Comparison of ENCODE assay signal across 33 cellular contexts in the genomic region with DNA sequence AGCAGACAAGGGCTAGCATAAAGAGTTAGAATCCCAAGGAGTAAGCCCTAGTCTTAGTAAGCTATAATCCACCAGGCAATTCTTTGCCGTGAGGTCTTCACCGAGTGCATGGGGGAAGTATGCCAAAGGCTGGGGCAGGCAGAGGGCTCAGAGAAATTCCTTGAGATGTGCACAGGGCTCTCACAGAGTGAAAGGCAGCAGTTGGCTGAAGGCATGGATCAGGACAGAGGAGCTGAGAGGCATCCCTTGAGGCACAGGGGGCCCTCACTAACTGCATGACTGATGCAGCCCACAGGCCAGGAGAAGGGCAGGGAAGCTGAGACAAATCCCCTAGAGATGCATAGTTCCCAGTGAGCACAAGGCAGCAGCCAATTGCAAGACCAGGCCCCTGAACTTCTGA. TPM values are rescaled to one million over a fixed set of nuclear protein-coding genes. Genes with fewer than 3 reads are reported as not detected.
"Had no signal": no experiment of that assay in that cellular context is flagged by ENCODE, and none has a peak within 500 bp of the region (broad histone marks: within the 10 kb centered on the region; RNA-seq: fewer than 3 reads in every experiment).

No MANE protein-coding gene starts in this region.

- ATAC-seq: activated naive CD8-positive, alpha-beta T cell treated with anti-CD3 and anti-CD28 coated beads, Interleukin-2, amount 50 U/mL, for 24 hours; activated T-cell treated with anti-CD3 and anti-CD28 coated beads, Interleukin-2, amount 50 U/mL, for 4 hours had no signal

- H3K4me3 ChIP-seq: PC-9, SK-N-MC had no signal

- H3K36me3 Mint-ChIP-seq: activated naive CD4-positive, alpha-beta T cell treated with anti-CD3 and anti-CD28 coated beads, Interleukin-2, amount 10 ng/mL, durations not matched to agents 7 days and 5 days; activated naive CD8-positive, alpha-beta T cell; brain had no signal

- H3K27ac Mint-ChIP-seq: activated CD4-positive, alpha-beta T cell treated with anti-CD3 and anti-CD28 coated beads, Interleukin-2, amount 10 ng/mL, durations not matched to agents 7 days and 5 days; activated naive CD4-positive, alpha-beta T cell treated with anti-CD3 and anti-CD28 coated beads, Interleukin-2, amount 10 ng/mL, durations not matched to agents 7 days and 5 days; activated naive CD8-positive, alpha-beta T cell; activated naive CD8-positive, alpha-beta T cell treated with anti-CD3 and anti-CD28 coated beads, Interleukin-2, amount 50 U/mL, for 24 hours; activated T-helper 1 cell treated with anti-CD3 and anti-CD28 coated beads, Interleukin-12 subunit alpha, Interleukin-12 subunit beta, Interleukin-2, Interleukin-4 antibody, amounts not matched to agents 30 ng/mL and 10 ng/mL and 1 ng/mL, durations not matched to agents 14 hours and 24 hours and 36 hours; brain had no signal

- H3K27me3 Mint-ChIP-seq: activated naive CD4-positive, alpha-beta T cell treated with anti-CD3 and anti-CD28 coated beads, Interleukin-2, amount 10 ng/mL, durations not matched to agents 7 days and 5 days; brain had no signal

- H3K4me1 Mint-ChIP-seq: activated CD4-positive, alpha-beta T cell treated with anti-CD3 and anti-CD28 coated beads, Interleukin-2, amount 10 ng/mL, durations not matched to agents 7 days and 5 days; activated naive CD4-positive, alpha-beta T cell treated with anti-CD3 and anti-CD28 coated beads, Interleukin-2, amount 10 ng/mL, durations not matched to agents 7 days and 5 days; activated naive CD8-positive, alpha-beta T cell treated with anti-CD3 and anti-CD28 coated beads, Interleukin-2, amount 50 U/mL, for 24 hours; brain had no signal

- DNase-seq: activated CD4-positive, alpha-beta T cell treated with anti-CD3 and anti-CD28 coated beads, Interleukin-2, amount 10 ng/mL, durations not matched to agents 7 days and 5 days; activated CD4-positive, alpha-beta T cell treated with anti-CD3 and anti-CD28 coated beads, Interleukin-2, amount 50 U/mL, for 48 hours; activated CD8-positive, alpha-beta memory T cell treated with anti-CD3 and anti-CD28 coated beads, Interleukin-2, amount 50 U/mL, for 4 hours; activated effector memory CD4-positive, alpha-beta T cell treated with Interleukin-2 at 50 U/mL for 16 hours; activated naive CD4-positive, alpha-beta T cell treated with anti-CD3 and anti-CD28 coated beads, Interleukin-2, amount 10 ng/mL, durations not matched to agents 7 days and 5 days; activated naive CD8-positive, alpha-beta T cell treated with anti-CD3 and anti-CD28 coated beads, Interleukin-2, amount 50 U/mL, for 24 hours; activated T-cell treated with anti-CD3 and anti-CD28 coated beads for 4 hours; activated T-cell treated with anti-CD3 and anti-CD28 coated beads, Interleukin-2, amount 50 U/mL, for 4 hours; anterior cingulate cortex; caudate nucleus; cerebellar nuclear complex; Karpas-422; KBM-7; NCI-H1048; NCI-H1105 treated with DMSO at 0.1 percent for 48 hours; NCI-H1436; NCI-H1694; NCI-H1930; NCI-H2081 treated with DMSO at 0.1 percent for 48 hours; NCI-H226; NCI-H446 treated with DMSO at 0.1 percent for 48 hours; NCI-H524; NCI-H69; PC-9; Right ventricle myocardium superior; T1000; WERI-Rb-1 had no signal

- H3K9me3 Mint-ChIP-seq: activated CD4-positive, alpha-beta T cell treated with anti-CD3 and anti-CD28 coated beads, Interleukin-2, amount 10 ng/mL, durations not matched to agents 7 days and 5 days; activated naive CD4-positive, alpha-beta T cell treated with anti-CD3 and anti-CD28 coated beads, Interleukin-2, amount 10 ng/mL, durations not matched to agents 7 days and 5 days; activated naive CD8-positive, alpha-beta T cell treated with anti-CD3 and anti-CD28 coated beads, Interleukin-2, amount 50 U/mL, for 24 hours; activated T-cell treated with anti-CD3 and anti-CD28 coated beads, Interleukin-2, amount 50 U/mL, for 4 hours; activated T-helper 1 cell treated with anti-CD3 and anti-CD28 coated beads, Interleukin-12 subunit alpha, Interleukin-12 subunit beta, Interleukin-2, Interleukin-4 antibody, amounts not matched to agents 30 ng/mL and 10 ng/mL and 1 ng/mL, durations not matched to agents 14 hours and 24 hours and 36 hours; brain had no signal

- H3K4me2 ChIP-seq: PC-9 had no signal

- H2AFZ ChIP-seq: PC-9 had no signal

- H3K4me3 Mint-ChIP-seq: activated CD4-positive, alpha-beta T cell treated with anti-CD3 and anti-CD28 coated beads, Interleukin-2, amount 10 ng/mL, durations not matched to agents 7 days and 5 days; activated naive CD4-positive, alpha-beta T cell treated with anti-CD3 and anti-CD28 coated beads, Interleukin-2, amount 10 ng/mL, durations not matched to agents 7 days and 5 days; activated naive CD8-positive, alpha-beta T cell; activated naive CD8-positive, alpha-beta T cell treated with anti-CD3 and anti-CD28 coated beads, Interleukin-2, amount 50 U/mL, for 24 hours; activated T-cell treated with anti-CD3 and anti-CD28 coated beads, Interleukin-2, amount 50 U/mL, for 4 hours; activated T-helper 1 cell treated with anti-CD3 and anti-CD28 coated beads, Interleukin-12 subunit alpha, Interleukin-12 subunit beta, Interleukin-2, Interleukin-4 antibody, amounts not matched to agents 30 ng/mL and 10 ng/mL and 1 ng/mL, durations not matched to agents 14 hours and 24 hours and 36 hours; brain had no signal

- H3K36me3 ChIP-seq: WERI-Rb-1 had no signal

- H3K27ac ChIP-seq: PC-9, RWPE1, SK-N-MC, WERI-Rb-1 had no signal

RNA-seq across cellular contexts. Expression of gene PTH2R, which starts 34.1 kb away (rescaled TPM):
- total RNA-seq: activated T-cell treated with anti-CD3 and anti-CD28 coated beads, Interleukin-2, amount 50 U/mL, for 4 hours; MCF 10A; PC-9; Right ventricle myocardium superior had no signal
